In the genomic region with DNA sequence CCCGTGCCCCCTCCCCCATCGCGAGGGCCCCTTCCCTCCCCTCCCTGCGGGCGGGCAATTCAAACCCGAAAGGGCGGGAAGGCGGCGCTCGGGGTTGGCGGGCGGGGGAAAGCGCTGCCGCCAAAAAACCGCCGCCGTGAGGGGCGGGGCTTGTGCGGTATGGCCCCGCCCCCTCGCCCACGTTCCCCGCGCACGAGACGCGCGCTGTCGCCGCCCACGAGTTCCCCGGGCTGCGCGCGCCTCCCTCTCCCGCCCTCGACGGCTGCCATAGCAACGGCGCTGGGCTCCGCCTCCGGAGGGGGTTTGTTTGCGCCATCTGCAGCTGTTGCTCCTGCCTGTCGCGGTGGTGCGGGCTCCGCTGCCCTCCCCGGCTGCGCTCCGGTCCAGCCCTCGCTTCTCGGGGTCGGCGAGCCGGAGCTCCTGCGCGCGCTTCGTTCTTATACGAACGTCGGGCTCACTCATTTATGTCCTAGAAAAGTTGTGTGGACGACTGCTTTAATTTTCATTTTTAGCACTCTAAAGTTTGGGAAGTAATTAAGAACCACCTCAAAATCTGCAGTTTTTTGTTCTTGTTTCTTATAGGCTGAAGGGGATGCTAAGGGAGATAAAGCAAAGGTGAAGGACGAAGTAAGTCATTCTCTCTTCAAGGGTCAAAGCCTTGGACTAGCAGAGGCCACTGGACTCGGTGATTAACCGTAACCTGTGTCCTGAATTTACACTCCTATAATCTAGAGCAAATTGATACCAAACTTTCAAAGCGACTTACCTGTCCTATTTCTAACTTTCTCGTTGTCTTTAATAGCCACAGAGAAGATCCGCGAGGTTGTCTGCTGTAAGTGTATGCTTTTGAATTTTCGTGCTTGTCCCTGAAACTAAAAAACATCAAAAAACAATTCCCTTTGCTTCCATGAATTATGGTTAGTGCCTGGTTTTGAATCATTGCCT, we compare ENCODE assay signal across 8 cellular contexts. TPM values are rescaled to one million over a fixed set of nuclear protein-coding genes. Genes with fewer than 3 reads are reported as not detected.
DNase-seq lines count a peak whose midpoint lies in the region; ATAC-seq, FAIRE-seq and TF ChIP-seq lines count a peak whose summit lies in the region.

No MANE protein-coding gene starts in this region.

- CTCF ChIA-PET in activated B cell treated with CpG ODN at 0.5 μM for 24 hours (lab: Charles Lee): interaction anchor here (1.2 kb wide), 2 partner anchors 27 to 41 kb away, joined by 3 to 4 read pairs; a partner anchor contains a TSS

- H3K27ac ChIP-seq in skin epidermis: peak overlapping the region; percentile 97 to 100 (median 99)

- H3K36me3 Mint-ChIP-seq in activated B cell treated with CpG ODN at 0.5 μM for 24 hours (ENCODE audit: low read depth): peaks cover 64% of the 10 kb centered on the region

- DNase-seq in ACHN: peak; percentile 89
- peak; percentile 84 for DNase-seq in NCI-H226
- peak; percentile 95 for DNase-seq in activated B cell treated with CpG ODN at 0.5 μM for 24 hours
- peak; percentile 75 for DNase-seq in bronchial epithelial cell (ENCODE audit: low read depth)
- peak; percentile 96 for DNase-seq in iPS-NIHi7 (ENCODE audit: extremely low spot score)

- peak overlapping the region; percentile 72 for H3K4me3 ChIP-seq in bronchial epithelial cell (ENCODE audit: low read depth, low read length)
- H3K4me3 ChIP-seq in skin epidermis: peak overlapping the region; percentile 58 to 93 (median 88)

- no peak for TF ChIP-seq CTCF in activated B cell treated with CpG ODN at 0.5 μM for 24 hours (IDR thresholded peaks at IDR 0.05)
- TF ChIP-seq CTCF in bronchial epithelial cell (IDR thresholded peaks at IDR 0.05; ENCODE audit: insufficient read depth, low read length, severe bottlenecking): no peak

- POLR2A ChIA-PET in activated B cell treated with CpG ODN at 0.5 μM for 24 hours (lab: Charles Lee): interaction anchor here (0.5 to 2.7 kb wide), 15 partner anchors 14 to 1226 kb away, joined by 3 to 47 read pairs (median 4); a partner anchor contains a TSS

- intact Hi-C loops in activated B cell treated with CpG ODN at 0.5 μM for 24 hours (cut with micrococcal nuclease): loop anchor here (1.0 to 5.0 kb wide), 8 partner anchors 27 to 448 kb away; a partner anchor contains a TSS

- peaks cover 21% of the 10 kb centered on the region for H3K36me3 ChIP-seq in bronchial epithelial cell (ENCODE audit: control insufficient read depth, insufficient read depth, low read length)

- no peak for FAIRE-seq in bronchial epithelial cell (lab: Jason Lieb, UNC)

- in situ Hi-C loops in ACHN (cut with HindIII; ENCODE audit: low pct_ligation_motif_present, low pct_unique_long_range_greater_than_20kb, low sequenced_read_pairs): no loop called here

- ATAC-seq in GM18873 (IDR thresholded peaks at IDR 0.05; ENCODE audit: low FRiP score, unreplicated experiment) (peak; percentile 52), HG03139 (IDR thresholded peaks at IDR 0.05; ENCODE audit: unreplicated experiment) (peak; percentile 66), activated B cell treated with CpG ODN at 0.5 μM for 24 hours (ENCODE audit: low read depth) (peak; percentile 78)

- peak overlapping the region; percentile 88 for H3K4me3 Mint-ChIP-seq in activated B cell treated with CpG ODN at 0.5 μM for 24 hours

- H3K9me3 Mint-ChIP-seq in activated B cell treated with CpG ODN at 0.5 μM for 24 hours: no peaks in the 10 kb centered on the region

- H3K27me3 ChIP-seq in bronchial epithelial cell (ENCODE audit: control insufficient read depth, insufficient read depth, low read length): no peaks in the 10 kb centered on the region

- H3K27me3 Mint-ChIP-seq in activated B cell treated with CpG ODN at 0.5 μM for 24 hours: no peaks in the 10 kb centered on the region

- peaks cover 58% of the 10 kb centered on the region for H3K4me1 Mint-ChIP-seq in activated B cell treated with CpG ODN at 0.5 μM for 24 hours

- peak overlapping the region; percentile 84 for H3K27ac Mint-ChIP-seq in activated B cell treated with CpG ODN at 0.5 μM for 24 hours

RNA-seq across cellular contexts. Expression of a gene that starts 0.9 kb away (rescaled TPM):
- total RNA-seq in activated B cell treated with CpG ODN at 0.5 μM for 24 hours: 462 and 493 TPM in 2 replicates
- total RNA-seq in bronchial epithelial cell: 87.9 and 283 TPM in 2 replicates

RNA-seq across cellular contexts. Expression of a gene that starts 41.1 kb away (rescaled TPM):
- total RNA-seq in activated B cell treated with CpG ODN at 0.5 μM for 24 hours (53.0 and 65.0 TPM in 2 replicates), bronchial epithelial cell (55.3 and 64.9 TPM in 2 replicates)

RNA-seq across cellular contexts. Expression of a gene that starts 56.4 kb away (rescaled TPM):
- total RNA-seq in activated B cell treated with CpG ODN at 0.5 μM for 24 hours (139 and 150 TPM in 2 replicates), bronchial epithelial cell (35.5 and 61.3 TPM in 2 replicates)

Comparison
In these comparisons a context has a peak if more than half of its experiments do, and no peak if none do; other contexts are left out.
1. Peak in every context shown above with its lines: DNase-seq, ATAC-seq, H3K4me3 ChIP-seq and H3K27ac ChIP-seq.